22 cellular contexts compared by ENCODE assay signal in the genomic region with DNA sequence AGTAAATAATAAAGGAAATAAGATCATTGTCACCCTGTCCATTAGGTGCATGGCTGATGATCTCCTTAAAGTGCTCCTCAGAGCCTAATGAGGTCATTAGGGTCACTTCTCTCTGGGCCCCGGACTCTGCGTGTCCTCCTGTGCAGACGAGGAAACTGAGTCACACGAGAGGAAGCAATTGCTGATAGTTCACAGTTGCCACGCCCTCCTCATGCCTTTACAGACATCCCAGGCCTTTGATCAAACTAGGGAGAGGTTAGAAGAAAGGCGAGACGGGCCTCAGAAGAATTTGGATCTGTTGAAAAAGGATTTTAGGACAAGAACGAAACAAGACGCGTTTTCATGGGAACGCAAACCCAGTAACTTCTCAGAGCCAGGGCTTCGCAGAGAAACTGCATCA. TPM values are rescaled to one million over a fixed set of nuclear protein-coding genes. Genes with fewer than 3 reads are reported as not detected.
DNase-seq lines count a peak whose midpoint lies in the region; TF ChIP-seq lines count a peak whose summit lies in the region.
"Had no signal": no experiment of that assay in that cellular context is flagged by ENCODE, and none has a peak within 500 bp of the region (broad histone marks: within the 10 kb centered on the region; RNA-seq: fewer than 3 reads in every experiment).

No MANE protein-coding gene starts in this region.

- H3K4me3 ChIP-seq in Caco-2 (ENCODE audit: low read depth, low read length): no peak overlapping the region
- peak overlapping the region; percentile 45 for H3K4me3 ChIP-seq in HUES64 (ENCODE audit: low read length)
- H3K4me3 ChIP-seq in neuronal stem cell (ENCODE audit: low read length in 2 of 2): no peak overlapping the region
- no peak overlapping the region for H3K4me3 ChIP-seq in SK-N-SH (ENCODE audit: low read depth in 2 of 2, low read length in 1 of 2)
- H3K4me3 ChIP-seq: uterus had no signal

- no peak overlapping the region for H2BK12ac ChIP-seq in neuronal stem cell (ENCODE audit: low read length)

- no peak overlapping the region for H3K23ac ChIP-seq in neuronal stem cell (ENCODE audit: low read depth, low read length, poor library complexity)

- H3K79me1 ChIP-seq in neuronal stem cell (ENCODE audit: low read depth, low read length): no peaks in the 10 kb centered on the region

- peak; percentile 38 to 48 for DNase-seq in Caco-2
- DNase-seq in glutamatergic neuron: no peak
- DNase-seq in neuronal stem cell (ENCODE audit: low spot score): no peak
- DNase-seq in occipital lobe (lab: John Stamatoyannopoulos, UW): no peak
- DNase-seq in activated CD4-positive, alpha-beta T cell treated with anti-CD3 and anti-CD28 coated beads for 1 hour: no peak
- DNase-seq in hepatic stellate cell (ENCODE audit: low spot score): no peak
- no peak for DNase-seq in SK-N-SH
- DNase-seq: activated CD4-positive, alpha-beta T cell treated with anti-CD3 and anti-CD28 coated beads for 4 hours; DMS 273 treated with DMSO at 0.1 percent for 48 hours; effector memory CD4-positive, alpha-beta T cell; foreskin melanocyte; NCI-H1092 treated with DMSO at 0.1 percent for 48 hours; NCI-H2081; NCI-H446 treated with DMSO at 0.1 percent for 48 hours; SIG-M5; T-helper 1 cell; uterus had no signal

- H2BK120ac ChIP-seq in neuronal stem cell (ENCODE audit: low read depth, low read length): no peak overlapping the region

- no TSS peak for BruUV-seq in Caco-2 (replicated peaks; lab: Mats Ljungman, UMichigan)

- H2BK15ac ChIP-seq in neuronal stem cell (ENCODE audit: low read length): no peak overlapping the region

- H3K27ac Mint-ChIP-seq in Caco-2 (ENCODE audit: unreplicated experiment) (peak overlapping the region; percentile 88), glutamatergic neuron (ENCODE audit: unreplicated experiment) (no peak overlapping the region)
- H3K27ac Mint-ChIP-seq: activated naive CD4-positive, alpha-beta T cell treated with anti-CD3 and anti-CD28 coated beads, Interleukin-2, amount 50 U/mL, for 72 hours; activated T-helper 1 cell treated with anti-CD3 and anti-CD28 coated beads, Interleukin-12 subunit alpha, Interleukin-12 subunit beta, Interleukin-2, Interleukin-4 antibody, amounts not matched to agents 30 ng/mL and 10 ng/mL and 1 ng/mL, durations not matched to agents 14 hours and 24 hours and 36 hours; natural killer cell treated with Interleukin-12 subunit alpha and Interleukin-12 subunit beta and Interleukin-15 and Interleukin-18, amount 100 ng/mL, for 72 hours; stimulated activated effector memory CD8-positive, alpha-beta T cell treated with anti-CD3 and anti-CD28 coated beads, Interleukin-12 subunit alpha, Interleukin-12 subunit beta, amount 100 ng/mL, for 72 hours had no signal

- intact Hi-C loops in Caco-2 (cut with micrococcal nuclease; ENCODE audit: unreplicated experiment): loop anchor here (2.0 kb wide), 1 partner anchor 50 kb away; no protein-coding TSS in a partner anchor

- no peak overlapping the region for H3K4me2 ChIP-seq in neuronal stem cell (ENCODE audit: insufficient read depth, low read length, poor library complexity, severe bottlenecking)
- no peak overlapping the region for H3K4me2 ChIP-seq in SK-N-SH

- TF ChIP-seq RAD21 in SK-N-SH (IDR thresholded peaks at IDR 0.05; ENCODE audit: low read length): no peak

- peak overlapping the region; percentile 65 for H2AFZ ChIP-seq in neuronal stem cell (ENCODE audit: low read length)
- H2AFZ ChIP-seq in SK-N-SH (ENCODE audit: low read depth): no peak overlapping the region

- no peak for TF ChIP-seq EP300 in SK-N-SH (IDR thresholded peaks at IDR 0.05; ENCODE audit: borderline replicate concordance in 1 of 2, low read depth in 1 of 2, low read length in 1 of 2)

- H4K8ac ChIP-seq in neuronal stem cell (ENCODE audit: low read depth, low read length): no peak overlapping the region

- H3K18ac ChIP-seq in neuronal stem cell (ENCODE audit: low read length): no peak overlapping the region

- H3K4me1 Mint-ChIP-seq in Caco-2 (ENCODE audit: low read depth, unreplicated experiment) (peaks cover 41% of the 10 kb centered on the region), glutamatergic neuron (ENCODE audit: low read depth, unreplicated experiment) (peaks cover 6% of the 10 kb centered on the region)
- H3K4me1 Mint-ChIP-seq: stimulated activated effector memory CD8-positive, alpha-beta T cell treated with anti-CD3 and anti-CD28 coated beads, Interleukin-12 subunit alpha, Interleukin-12 subunit beta, amount 100 ng/mL, for 72 hours had no signal

- H2BK5ac ChIP-seq in neuronal stem cell (ENCODE audit: low read length): no peak overlapping the region

- H4K91ac ChIP-seq in neuronal stem cell (ENCODE audit: low read depth, low read length, poor library complexity): no peak overlapping the region

- TF ChIP-seq CTCF in Caco-2 (IDR thresholded peaks at IDR 0.05; ENCODE audit: insufficient read depth in 1 of 2, low read depth in 1 of 2, low read length in 1 of 2, severe bottlenecking in 1 of 2, unreplicated experiment in 1 of 2): no peak
- TF ChIP-seq CTCF in glutamatergic neuron (IDR thresholded peaks at IDR 0.05; ENCODE audit: partially characterized antibody, unreplicated experiment): no peak
- TF ChIP-seq CTCF in SK-N-SH (IDR thresholded peaks at IDR 0.05): no peak

- peak overlapping the region; percentile 84 for H3K4me3 Mint-ChIP-seq in Caco-2 (ENCODE audit: unreplicated experiment)
- peak overlapping the region; percentile 18 for H3K4me3 Mint-ChIP-seq in glutamatergic neuron (ENCODE audit: unreplicated experiment)
- H3K4me3 Mint-ChIP-seq: activated T-helper 1 cell treated with anti-CD3 and anti-CD28 coated beads, Interleukin-12 subunit alpha, Interleukin-12 subunit beta, Interleukin-2, Interleukin-4 antibody, amounts not matched to agents 30 ng/mL and 10 ng/mL and 1 ng/mL, durations not matched to agents 14 hours and 24 hours and 36 hours; natural killer cell treated with Interleukin-12 subunit alpha and Interleukin-12 subunit beta and Interleukin-15 and Interleukin-18, amount 100 ng/mL, for 72 hours; stimulated activated effector memory CD8-positive, alpha-beta T cell treated with anti-CD3 and anti-CD28 coated beads, Interleukin-12 subunit alpha, Interleukin-12 subunit beta, amount 100 ng/mL, for 72 hours had no signal

- H3K4me1 ChIP-seq in Caco-2 (peaks cover 37% of the 10 kb centered on the region), HUES64 (ENCODE audit: insufficient read depth, low read length) (peaks cover 45% of the 10 kb centered on the region), neuronal stem cell (ENCODE audit: control insufficient read depth in 2 of 2, insufficient read depth in 1 of 2, low read depth in 1 of 2, low read length in 2 of 2) (peaks cover 8 to 15% of the 10 kb centered on the region in 2 donors), SK-N-SH (ENCODE audit: control insufficient read depth in 1 of 2, insufficient read depth in 2 of 2, low read depth in 1 of 2, low read length in 1 of 2) (peaks cover 0 to 11% of the 10 kb centered on the region in 2 experiments; a peak in 1 of 4 replicates)
- H3K4me1 ChIP-seq: uterus had no signal

- H3K27me3 ChIP-seq in Caco-2 (replicated peaks; ENCODE audit: control insufficient read depth, insufficient read depth, low read length) (no peaks in the 10 kb centered on the region), HUES64 (ENCODE audit: insufficient read depth, low read length) (peaks cover 76% of the 10 kb centered on the region), neuronal stem cell (ENCODE audit: control insufficient read depth in 3 of 3, insufficient read depth in 3 of 3, low read depth in 1 of 3, low read length in 3 of 3) (peaks cover 0 to 53% (median 28%) of the 10 kb centered on the region in 3 experiments), SK-N-SH (ENCODE audit: insufficient read depth) (peaks cover 7% of the 10 kb centered on the region)

- H4K20me1 ChIP-seq in SK-N-SH (ENCODE audit: insufficient read depth): no peaks in the 10 kb centered on the region

- 19% methylated on average over 12 of the region's 12 CpGs for WGBS in HUES64
- WGBS in neuronal stem cell (ENCODE audit: extremely low coverage in 2 of 2, insufficient read length in 2 of 2, insufficient replicate concordance in 1 of 2), 2 donors: no CpG with 5 or more reads among the region's 12 CpGs
- WGBS in SK-N-SH (ENCODE audit: low lambda C conversion rate): 72% methylated on average over 12 of the region's 12 CpGs

- H3K4ac ChIP-seq in neuronal stem cell (ENCODE audit: low read length): no peak overlapping the region

- H3F3A ChIP-seq in SK-N-SH (replicated peaks; ENCODE audit: insufficient read depth): no peaks in the 10 kb centered on the region

- CTCF ChIA-PET in Caco-2 (lab: Charles Lee) (interaction anchor here (0.6 to 1.0 kb wide), 2 partner anchors 34 to 59 kb away, joined by 3 to 5 read pairs; no protein-coding TSS in a partner anchor), SK-N-SH (lab: Yijun Ruan, JAX) (interaction anchor here (0.6 kb wide), 1 partner anchor 1408 kb away, joined by 3 read pairs; no protein-coding TSS in a partner anchor)

- H3K9me3 Mint-ChIP-seq in Caco-2 (ENCODE audit: unreplicated experiment): no peaks in the 10 kb centered on the region
- H3K9me3 Mint-ChIP-seq in glutamatergic neuron (ENCODE audit: unreplicated experiment): peaks cover 1% of the 10 kb centered on the region
- H3K9me3 Mint-ChIP-seq: activated naive CD4-positive, alpha-beta T cell treated with anti-CD3 and anti-CD28 coated beads, Interleukin-2, amount 50 U/mL, for 72 hours; activated T-helper 1 cell treated with anti-CD3 and anti-CD28 coated beads, Interleukin-12 subunit alpha, Interleukin-12 subunit beta, Interleukin-2, Interleukin-4 antibody, amounts not matched to agents 30 ng/mL and 10 ng/mL and 1 ng/mL, durations not matched to agents 14 hours and 24 hours and 36 hours; natural killer cell treated with Interleukin-12 subunit alpha and Interleukin-12 subunit beta and Interleukin-15 and Interleukin-18, amount 100 ng/mL, for 72 hours; stimulated activated effector memory CD8-positive, alpha-beta T cell treated with anti-CD3 and anti-CD28 coated beads, Interleukin-12 subunit alpha, Interleukin-12 subunit beta, amount 100 ng/mL, for 72 hours had no signal

- no peaks in the 10 kb centered on the region for H3K79me2 ChIP-seq in SK-N-SH (ENCODE audit: insufficient read depth)

- peak overlapping the region; percentile 33; the same call in 1 of the 2 replicates for H3K9ac ChIP-seq in HUES64 (ENCODE audit: low read depth, low read length)
- H3K9ac ChIP-seq in neuronal stem cell (ENCODE audit: low read depth, low read length, poor library complexity): no peak overlapping the region
- H3K9ac ChIP-seq in SK-N-SH: no peak overlapping the region

- H3K36me3 Mint-ChIP-seq in Caco-2 (ENCODE audit: insufficient read depth, unreplicated experiment) (peaks cover 12% of the 10 kb centered on the region), glutamatergic neuron (ENCODE audit: unreplicated experiment) (no peaks in the 10 kb centered on the region)
- H3K36me3 Mint-ChIP-seq: natural killer cell treated with Interleukin-12 subunit alpha and Interleukin-12 subunit beta and Interleukin-15 and Interleukin-18, amount 100 ng/mL, for 72 hours; stimulated activated effector memory CD8-positive, alpha-beta T cell treated with anti-CD3 and anti-CD28 coated beads, Interleukin-12 subunit alpha, Interleukin-12 subunit beta, amount 100 ng/mL, for 72 hours had no signal

- H3K36me3 ChIP-seq in Caco-2 (ENCODE audit: control insufficient read depth, insufficient read depth, low read length) (no peaks in the 10 kb centered on the region), HUES64 (ENCODE audit: insufficient read depth, low read length) (no peaks in the 10 kb centered on the region), neuronal stem cell (replicated peaks in 1 of 2; ENCODE audit: control insufficient read depth in 2 of 2, insufficient read depth in 2 of 2, low read length in 2 of 2) (no peaks in the 10 kb centered on the region), SK-N-SH (replicated peaks in 1 of 2; ENCODE audit: control insufficient read depth in 1 of 2, insufficient read depth in 2 of 2, low read length in 1 of 2) (no peaks in the 10 kb centered on the region)
- H3K36me3 ChIP-seq: uterus had no signal

- H2AK5ac ChIP-seq in neuronal stem cell (ENCODE audit: low read depth, low read length): no peak overlapping the region

- H3K27ac ChIP-seq in HUES64 (ENCODE audit: low read depth, low read length) (peak overlapping the region; percentile 53; the same call in 1 of the 2 replicates), neuronal stem cell (replicated peaks; ENCODE audit: low read length) (peak overlapping the region; percentile 35), SK-N-SH (ENCODE audit: low read depth in 2 of 2, low read length in 1 of 2) (no peak overlapping the region)
- H3K27ac ChIP-seq: uterus had no signal

- POLR2A ChIA-PET in Caco-2 (lab: Charles Lee) (interaction anchor here (0.5 to 1.0 kb wide), 2 partner anchors 32 to 273 kb away, joined by 3 read pairs; a partner anchor contains a TSS), SK-N-SH (lab: Yijun Ruan, JAX) (no interaction called here)

- H3K14ac ChIP-seq in neuronal stem cell (ENCODE audit: low read length): no peak overlapping the region

- H3K9me3 ChIP-seq in Caco-2: no peaks in the 10 kb centered on the region
- no peaks in the 10 kb centered on the region for H3K9me3 ChIP-seq in HUES64 (ENCODE audit: insufficient read depth, low read depth, low read length)
- H3K9me3 ChIP-seq in neuronal stem cell (replicated peaks in 1 of 2; ENCODE audit: control insufficient read depth in 2 of 2, insufficient read depth in 1 of 2, low read depth in 1 of 2, low read length in 2 of 2): no peaks in the 10 kb centered on the region
- no peaks in the 10 kb centered on the region for H3K9me3 ChIP-seq in SK-N-SH
- H3K9me3 ChIP-seq: uterus had no signal

- no peaks in the 10 kb centered on the region for H3K27me3 Mint-ChIP-seq in Caco-2 (ENCODE audit: insufficient read depth, unreplicated experiment)
- peaks cover 10% of the 10 kb centered on the region for H3K27me3 Mint-ChIP-seq in glutamatergic neuron (ENCODE audit: unreplicated experiment)

- H3K9me2 ChIP-seq in SK-N-SH: no peaks in the 10 kb centered on the region

RNA-seq across cellular contexts. Expression of a gene that starts 32.0 kb away (rescaled TPM):
- 59.7 and 64.4 TPM in 2 replicates for total RNA-seq in Caco-2 (2022)
- polyA plus RNA-seq in HUES64 (2013, experiment 1 of 2): 4.4 TPM
- polyA plus RNA-seq in HUES64 (2013, experiment 2 of 2): 7.1 TPM
- total RNA-seq in glutamatergic neuron (ENCODE audit: unreplicated experiment): not detected
- 0.46 TPM for polyA plus RNA-seq in neuronal stem cell (2013, experiment 1 of 2)
- polyA plus RNA-seq in neuronal stem cell (2013, experiment 2 of 2): 0.54 TPM
- total RNA-seq in occipital lobe: not detected
- polyA plus RNA-seq in SK-N-SH (2012; rRNA removed): 5.1 and 5.8 TPM in 2 replicates
- 3.4 and 3.5 TPM in 2 replicates for polyA plus RNA-seq in SK-N-SH (2012; cell fraction: cytosol; rRNA removed)
- polyA plus RNA-seq in SK-N-SH (2012; cell fraction: nucleus; rRNA removed): 5.6 and 7.0 TPM in 2 replicates
- total RNA-seq: activated naive CD4-positive, alpha-beta T cell treated with anti-CD3 and anti-CD28 coated beads, Interleukin-2, amount 50 U/mL, for 72 hours; activated T-helper 1 cell treated with anti-CD3 and anti-CD28 coated beads, Interleukin-12 subunit alpha, Interleukin-12 subunit beta, Interleukin-2, Interleukin-4 antibody, amounts not matched to agents 30 ng/mL and 10 ng/mL and 1 ng/mL, durations not matched to agents 14 hours and 24 hours and 36 hours; natural killer cell treated with Interleukin-12 subunit alpha and Interleukin-12 subunit beta and Interleukin-15 and Interleukin-18, amount 100 ng/mL, for 72 hours had no signal

Comparison
In these comparisons a context has a peak if more than half of its experiments do, and no peak if none do; other contexts are left out.
1. DNase-seq: peak in Caco-2 (2 of 2); none in glutamatergic neuron (single experiment), neuronal stem cell (single experiment), occipital lobe (single experiment), activated CD4-positive, alpha-beta T cell treated with anti-CD3 and anti-CD28 coated beads for 1 hour (single experiment), hepatic stellate cell (single experiment) and SK-N-SH (single experiment).
2. H3K27ac ChIP-seq: peak in HUES64 (single experiment) and neuronal stem cell (single experiment); none in SK-N-SH (0 of 2).
3. RNA of a gene that starts 32.0 kb away (total RNA-seq): 59.7 to 64.4 TPM in Caco-2; not detected in glutamatergic neuron (single experiment) and not detected in occipital lobe (single experiment); every median in the first group is over 10 times any median in the second.